ENCODE assay signal across 8 cellular contexts in genomic region chr6:107318100-107318736, GRCh38.
DNase-seq lines count a peak whose midpoint lies in the region; ATAC-seq and TF ChIP-seq lines count a peak whose summit lies in the region.

No MANE protein-coding gene starts in this region.

- peak; percentile 80 for TF ChIP-seq CTCF in LNCAP (IDR thresholded peaks at IDR 0.05)

- H3K4me3 Mint-ChIP-seq in stimulated activated naive CD8-positive, alpha-beta T cell treated with anti-CD3 and anti-CD28 coated beads, Interleukin-15, amount 100 ng/mL, for 72 hours, result no peak overlapping the region

- ATAC-seq in GM21723 (IDR thresholded peaks at IDR 0.05; ENCODE audit: unreplicated experiment), result peak; percentile 91
- ATAC-seq in stimulated activated naive CD8-positive, alpha-beta T cell treated with anti-CD3 and anti-CD28 coated beads, Interleukin-15, amount 100 ng/mL, for 72 hours, result peak; percentile 67

- no peaks in the 10 kb centered on the region for H3K27me3 Mint-ChIP-seq in stimulated activated naive CD8-positive, alpha-beta T cell treated with anti-CD3 and anti-CD28 coated beads, Interleukin-15, amount 100 ng/mL, for 72 hours

- peak; percentile 1 to 33 for DNase-seq in NCI-H2081 (lab: John Stamatoyannopoulos, UW)
- no peak for DNase-seq in NCI-H2081 treated with DMSO at 0.1 percent for 48 hours (lab: John Stamatoyannopoulos, UW)
- peak; percentile 17 for DNase-seq in SHP77 treated with DMSO at 0.1 percent for 48 hours (lab: John Stamatoyannopoulos, UW)
- DNase-seq in cerebellar cortex (ENCODE audit: low spot score), result peak; percentile 57
- peak; percentile 85 for DNase-seq in left kidney (ENCODE audit: low read depth, low spot score)
- peak; percentile 7 to 26 for DNase-seq in stimulated activated naive CD8-positive, alpha-beta T cell treated with anti-CD3 and anti-CD28 coated beads, Interleukin-15, amount 100 ng/mL, for 72 hours

- H3K27ac Mint-ChIP-seq in stimulated activated naive CD8-positive, alpha-beta T cell treated with anti-CD3 and anti-CD28 coated beads, Interleukin-15, amount 100 ng/mL, for 72 hours, result no peak overlapping the region

- H3K4me1 Mint-ChIP-seq in stimulated activated naive CD8-positive, alpha-beta T cell treated with anti-CD3 and anti-CD28 coated beads, Interleukin-15, amount 100 ng/mL, for 72 hours, result peaks cover 16% of the 10 kb centered on the region

- H3K9me3 Mint-ChIP-seq in stimulated activated naive CD8-positive, alpha-beta T cell treated with anti-CD3 and anti-CD28 coated beads, Interleukin-15, amount 100 ng/mL, for 72 hours, result no peaks in the 10 kb centered on the region
